Comparison of ENCODE assay signal across 4 cellular contexts in the genomic region with DNA sequence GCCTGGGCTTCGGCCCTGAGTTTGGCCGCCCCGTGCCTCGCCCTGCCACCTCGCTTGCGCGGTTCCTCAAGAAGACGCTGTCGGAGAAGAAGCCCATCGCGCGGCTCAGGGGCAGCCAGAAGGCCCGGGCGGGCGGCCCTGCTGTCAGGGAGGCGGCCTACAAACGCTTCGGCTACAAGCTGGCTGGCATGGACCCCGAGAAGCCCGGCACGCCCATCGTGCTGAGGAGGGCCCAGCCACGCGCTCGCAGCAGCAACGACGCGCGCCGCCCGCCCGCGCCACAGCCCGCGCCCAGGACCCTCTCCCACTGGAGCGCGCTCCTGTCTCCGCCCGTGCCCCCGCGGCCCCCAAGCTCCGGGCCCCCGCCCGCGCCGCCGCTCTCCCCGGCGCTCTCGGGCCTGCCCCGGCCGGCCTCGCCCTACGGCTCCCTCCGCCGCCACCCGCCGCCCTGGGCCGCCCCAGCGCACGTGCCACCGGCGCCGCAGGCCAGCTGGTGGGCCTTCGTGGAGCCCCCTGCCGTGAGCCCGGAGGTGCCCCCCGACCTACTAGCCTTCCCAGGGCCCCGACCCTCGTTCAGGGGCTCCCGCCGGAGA. TPM values are rescaled to one million over a fixed set of nuclear protein-coding genes. Genes with fewer than 3 reads are reported as not detected.
"Had no signal": no experiment of that assay in that cellular context is flagged by ENCODE, and none has a peak within 500 bp of the region (broad histone marks: within the 10 kb centered on the region; RNA-seq: fewer than 3 reads in every experiment).

No MANE protein-coding gene starts in this region.

- DNase-seq: GDM1, GF-D8 had no signal

- ATAC-seq: GM12878 had no signal

- H3K4me3 ChIP-seq: GM12878 had no signal

RNA-seq across cellular contexts. Expression of a gene that starts 12.0 kb away (rescaled TPM):
- total RNA-seq: G401 had no signal
